In the genomic region with DNA sequence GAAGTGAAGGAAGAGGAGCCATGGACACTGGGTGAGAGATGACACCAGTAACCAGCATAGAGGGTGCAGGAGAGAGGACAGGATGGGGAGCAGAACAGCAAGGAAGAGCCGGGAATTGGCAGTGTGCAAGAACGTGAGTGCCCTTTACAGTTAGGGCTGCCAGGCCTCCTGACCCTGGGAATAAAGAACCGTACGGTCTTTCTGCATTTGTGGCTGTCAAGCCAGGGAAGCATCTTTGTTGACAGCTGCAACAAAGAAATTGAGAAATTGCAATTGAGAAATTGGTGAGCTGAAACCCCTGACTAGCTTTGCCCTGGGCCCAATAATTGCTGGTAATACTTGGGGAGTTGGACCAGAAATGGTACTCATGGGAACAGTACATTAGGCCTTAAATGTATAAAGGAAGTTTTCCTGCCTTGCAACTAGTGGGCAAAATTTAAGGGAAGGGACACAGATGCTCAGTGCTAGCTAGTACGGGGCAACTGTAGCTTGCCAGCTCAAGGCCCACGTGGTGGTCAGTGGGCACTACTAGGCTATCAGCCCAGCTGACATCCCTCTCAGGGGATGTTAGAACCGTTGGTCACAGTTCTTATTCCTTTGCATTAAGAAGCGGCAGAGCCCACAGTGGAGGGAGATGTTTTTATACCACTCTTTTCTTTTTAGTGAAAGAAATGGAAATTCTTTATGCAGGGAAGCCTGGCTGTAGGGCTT, we compare ENCODE assay signal across 24 cellular contexts.
"Had no signal": no experiment of that assay in that cellular context is flagged by ENCODE, and none has a peak within 500 bp of the region (broad histone marks: within the 10 kb centered on the region; RNA-seq: fewer than 3 reads in every experiment).

No MANE protein-coding gene starts in this region.

- H3K27ac ChIP-seq: KMS-11, SK-N-MC had no signal

- H3K4me2 ChIP-seq: KMS-11 had no signal

- DNase-seq: activated CD4-positive, CD25-positive, alpha-beta regulatory T cell; activated CD8-positive, alpha-beta memory T cell treated with anti-CD3 and anti-CD28 coated beads, Interleukin-2, amount 50 U/mL, for 4 hours; activated CD8-positive, alpha-beta T cell treated with anti-CD3 and anti-CD28 coated beads for 36 hours; activated effector memory CD4-positive, alpha-beta T cell treated with Interleukin-2 at 50 U/mL for 16 hours; activated naive CD4-positive, alpha-beta T cell; NCI-H1092 treated with DMSO at 0.1 percent for 48 hours; NCI-H1417 treated with DMSO at 0.1 percent for 48 hours; NCI-H1694; NCI-H2029; NCI-H2107; NCI-H2171 treated with DMSO at 0.1 percent for 48 hours; NCI-H226; NCI-H526 treated with DMSO at 0.1 percent for 48 hours; NCI-H82; RPMI8226; T-cell; T1000 had no signal

- H3K27ac Mint-ChIP-seq: activated CD8-positive, alpha-beta T cell treated with anti-CD3 and anti-CD28 coated beads for 36 hours; activated naive CD4-positive, alpha-beta T cell treated with anti-CD3 and anti-CD28 coated beads, Interleukin-2, amount 50 U/mL, for 24 hours; T-cell had no signal

- H3K9ac ChIP-seq: KMS-11 had no signal

- H3K4me3 ChIP-seq: SK-N-MC had no signal

- ATAC-seq: activated CD8-positive, alpha-beta T cell treated with anti-CD3 and anti-CD28 coated beads for 36 hours; Right ventricle myocardium inferior; T-cell had no signal

- H3K4me3 Mint-ChIP-seq: activated CD8-positive, alpha-beta T cell treated with anti-CD3 and anti-CD28 coated beads for 36 hours; activated naive CD4-positive, alpha-beta T cell treated with anti-CD3 and anti-CD28 coated beads, Interleukin-2, amount 50 U/mL, for 24 hours; brain; T-cell had no signal

- H3K27me3 Mint-ChIP-seq: activated CD8-positive, alpha-beta T cell treated with anti-CD3 and anti-CD28 coated beads for 36 hours; activated naive CD4-positive, alpha-beta T cell treated with anti-CD3 and anti-CD28 coated beads, Interleukin-2, amount 50 U/mL, for 24 hours; brain; T-cell had no signal

- H3K9me3 Mint-ChIP-seq: activated CD8-positive, alpha-beta T cell treated with anti-CD3 and anti-CD28 coated beads for 36 hours; activated naive CD4-positive, alpha-beta T cell treated with anti-CD3 and anti-CD28 coated beads, Interleukin-2, amount 50 U/mL, for 24 hours; brain; T-cell had no signal

- FAIRE-seq: astrocyte, TTC549 had no signal

- H3K36me3 Mint-ChIP-seq: activated naive CD4-positive, alpha-beta T cell treated with anti-CD3 and anti-CD28 coated beads, Interleukin-2, amount 50 U/mL, for 24 hours had no signal
